In genomic region chr9:38144421-38144820, GRCh38 we compare ENCODE assay signal across 18 cellular contexts.
DNase-seq lines count a peak whose midpoint lies in the region; ATAC-seq and TF ChIP-seq lines count a peak whose summit lies in the region.
"Had no signal": no experiment of that assay in that cellular context is flagged by ENCODE, and none has a peak within 500 bp of the region (broad histone marks: within the 10 kb centered on the region; RNA-seq: fewer than 3 reads in every experiment).

No MANE protein-coding gene starts in this region.

- H3F3A ChIP-seq in SK-N-SH (replicated peaks; ENCODE audit: insufficient read depth): peaks cover 20% of the 10 kb centered on the region

- no peaks in the 10 kb centered on the region for H4K20me1 ChIP-seq in SK-N-SH (ENCODE audit: insufficient read depth)

- H3K4me3 ChIP-seq in SK-N-SH (ENCODE audit: low read depth in 2 of 2, low read length in 1 of 2) (no peak overlapping the region), epithelial cell of proximal tubule (ENCODE audit: low read depth, low read length) (no peak overlapping the region)
- H3K4me3 ChIP-seq: stomach, uterus had no signal

- POLR2A ChIA-PET in SK-N-SH (lab: Yijun Ruan, JAX): no interaction called here

- CTCF ChIA-PET in SK-N-SH (lab: Yijun Ruan, JAX): no interaction called here

- WGBS in SK-N-SH (ENCODE audit: low lambda C conversion rate): 43% methylated on average over 4 of the region's 4 CpGs

- peaks cover 15 to 20% of the 10 kb centered on the region in 2 experiments for H3K4me1 ChIP-seq in SK-N-SH (ENCODE audit: control insufficient read depth in 1 of 2, insufficient read depth in 2 of 2, low read depth in 1 of 2, low read length in 1 of 2)

- H3K4me2 ChIP-seq in SK-N-SH: no peak overlapping the region

- no peak for ATAC-seq in HG03378 (IDR thresholded peaks at IDR 0.05; ENCODE audit: unreplicated experiment)
- no peak for ATAC-seq in HG02840 (IDR thresholded peaks at IDR 0.05; ENCODE audit: low FRiP score, unreplicated experiment)
- ATAC-seq: WTC11 had no signal

- no peak for TF ChIP-seq RAD21 in SK-N-SH (IDR thresholded peaks at IDR 0.05; ENCODE audit: low read length)

- DNase-seq in H4 (ENCODE audit: low spot score) (peak; percentile 42), SK-N-SH (peak; percentile 34), epithelial cell of proximal tubule (ENCODE audit: low read depth) (peak; percentile 26), renal cortical epithelial cell (ENCODE audit: low read depth) (peak; percentile 59), HUDEP-2 (lab: John Stamatoyannopoulos, UW; ENCODE audit: unreplicated experiment in 76 of 76) (no peak), NCI-H187 treated with DMSO at 0.1 percent for 48 hours (lab: John Stamatoyannopoulos, UW) (no peak)
- DNase-seq: activated effector memory CD4-positive, alpha-beta T cell treated with anti-CD3 and anti-CD28 coated beads, Interleukin-2, amount 50 U/mL, for 16 hours; DMS 273 treated with DMSO at 0.1 percent for 48 hours; GOT3; KBM-7; NCI-H1436; occipital lobe; stimulated activated CD4-positive, alpha-beta T cell treated with anti-CD3 and anti-CD28 coated beads, Interleukin-12 subunit alpha, Interleukin-12 subunit beta, amount 100 ng/mL, for 4 hours; stomach; uterus had no signal

- no peak overlapping the region; a peak in 1 of 4 replicates for H3K27ac ChIP-seq in SK-N-SH (ENCODE audit: low read depth in 2 of 2, low read length in 1 of 2)
- H3K27ac ChIP-seq: stomach, uterus had no signal

- H3K9me3 ChIP-seq in SK-N-SH: no peaks in the 10 kb centered on the region
- H3K9me3 ChIP-seq: stomach, uterus had no signal

- H3K9me2 ChIP-seq in SK-N-SH: no peaks in the 10 kb centered on the region

- H3K9ac ChIP-seq in SK-N-SH: no peak overlapping the region

- no peaks in the 10 kb centered on the region; the same call in 1 of the 2 replicates for H3K27me3 ChIP-seq in SK-N-SH (ENCODE audit: insufficient read depth)
- H3K27me3 ChIP-seq: uterus had no signal

- H2AFZ ChIP-seq in SK-N-SH (ENCODE audit: low read depth): 0 out of 2 replicates have a peak overlapping the region, but pooled peaks have one; percentile 0

- no peak for TF ChIP-seq CTCF in SK-N-SH (IDR thresholded peaks at IDR 0.05)
- no peak for TF ChIP-seq CTCF in epithelial cell of proximal tubule (conservative IDR thresholded peaks at IDR 0.05; ENCODE audit: low read depth, low read length)

- no peaks in the 10 kb centered on the region for H3K36me3 ChIP-seq in SK-N-SH (replicated peaks in 1 of 2; ENCODE audit: control insufficient read depth in 1 of 2, insufficient read depth in 2 of 2, low read length in 1 of 2)
- H3K36me3 ChIP-seq: stomach, uterus had no signal

- TF ChIP-seq EP300 in SK-N-SH (IDR thresholded peaks at IDR 0.05; ENCODE audit: borderline replicate concordance in 1 of 2, low read depth in 1 of 2, low read length in 1 of 2): no peak

- H3K79me2 ChIP-seq in SK-N-SH (ENCODE audit: insufficient read depth): no peaks in the 10 kb centered on the region

TF ChIP-seq in SK-N-SH, 30 proteins besides CTCF, POLR2A, EP300 and RAD21 (continues in another document):
- peak; percentile 52; the same call in 1 of the 2 replicates for TF ChIP-seq FOSL2 (IDR thresholded peaks at IDR 0.05; ENCODE audit: borderline replicate concordance, low read depth)
- TF ChIP-seq CHD2 (IDR thresholded peaks at IDR 0.05; ENCODE audit: low read length, partially characterized antibody): no peak
- no peak for TF ChIP-seq USF2 (IDR thresholded peaks at IDR 0.05; ENCODE audit: borderline replicate concordance, low read depth, low read length)
- TF ChIP-seq FOXJ3 (CRISPR knock-in tag; IDR thresholded peaks at IDR 0.05): no peak
- no peak for TF ChIP-seq GATA2 (CRISPR knock-in tag; IDR thresholded peaks at IDR 0.05)
- TF ChIP-seq, protein P1, sequence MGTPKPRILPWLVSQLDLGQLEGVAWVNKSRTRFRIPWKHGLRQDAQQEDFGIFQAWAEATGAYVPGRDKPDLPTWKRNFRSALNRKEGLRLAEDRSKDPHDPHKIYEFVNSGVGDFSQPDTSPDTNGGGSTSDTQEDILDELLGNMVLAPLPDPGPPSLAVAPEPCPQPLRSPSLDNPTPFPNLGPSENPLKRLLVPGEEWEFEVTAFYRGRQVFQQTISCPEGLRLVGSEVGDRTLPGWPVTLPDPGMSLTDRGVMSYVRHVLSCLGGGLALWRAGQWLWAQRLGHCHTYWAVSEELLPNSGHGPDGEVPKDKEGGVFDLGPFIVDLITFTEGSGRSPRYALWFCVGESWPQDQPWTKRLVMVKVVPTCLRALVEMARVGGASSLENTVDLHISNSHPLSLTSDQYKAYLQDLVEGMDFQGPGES (IDR thresholded peaks at IDR 0.05; ENCODE audit: low read depth, low read length): no peak
- peak; percentile 38; the same call in 1 of the 2 replicates for TF ChIP-seq TEAD4 (IDR thresholded peaks at IDR 0.05; ENCODE audit: borderline replicate concordance, insufficient read depth)
- TF ChIP-seq EZH2phosphoT487 (IDR thresholded peaks at IDR 0.05; ENCODE audit: borderline replicate concordance, low read depth): no peak
- peak; percentile 60 for TF ChIP-seq TCF12 (IDR thresholded peaks at IDR 0.05)
- TF ChIP-seq RCOR1 (IDR thresholded peaks at IDR 0.05; ENCODE audit: low read length): no peak
- no peak for TF ChIP-seq MAX (IDR thresholded peaks at IDR 0.05; ENCODE audit: low read depth)
- TF ChIP-seq TAF1 (IDR thresholded peaks at IDR 0.05; ENCODE audit: borderline replicate concordance, low read depth, low read length): no peak
- TF ChIP-seq RXRA (IDR thresholded peaks at IDR 0.05; ENCODE audit: borderline replicate concordance, low read depth): peak; percentile 20; the same call in 1 of the 2 replicates
- TF ChIP-seq NFIC (IDR thresholded peaks at IDR 0.05; ENCODE audit: borderline replicate concordance): no peak
- TF ChIP-seq, protein P2, sequence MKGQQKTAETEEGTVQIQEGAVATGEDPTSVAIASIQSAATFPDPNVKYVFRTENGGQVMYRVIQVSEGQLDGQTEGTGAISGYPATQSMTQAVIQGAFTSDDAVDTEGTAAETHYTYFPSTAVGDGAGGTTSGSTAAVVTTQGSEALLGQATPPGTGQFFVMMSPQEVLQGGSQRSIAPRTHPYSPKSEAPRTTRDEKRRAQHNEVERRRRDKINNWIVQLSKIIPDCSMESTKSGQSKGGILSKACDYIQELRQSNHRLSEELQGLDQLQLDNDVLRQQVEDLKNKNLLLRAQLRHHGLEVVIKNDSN (IDR thresholded peaks at IDR 0.05; ENCODE audit: borderline replicate concordance, low read depth): no peak
- TF ChIP-seq SMC3 (IDR thresholded peaks at IDR 0.05; ENCODE audit: low read depth, low read length): no peak
- TF ChIP-seq GABPA (IDR thresholded peaks at IDR 0.05; ENCODE audit: low read depth): no peak
- TF ChIP-seq MEF2A (IDR thresholded peaks at IDR 0.05; ENCODE audit: borderline replicate concordance, low read depth): no peak
- TF ChIP-seq YY1 (IDR thresholded peaks at IDR 0.05; ENCODE audit: low read depth): no peak
- TF ChIP-seq RFX5 (IDR thresholded peaks at IDR 0.05; ENCODE audit: low read length): no peak
- no peak for TF ChIP-seq POLR2AphosphoS5 (IDR thresholded peaks at IDR 0.05; ENCODE audit: low read depth, low read length)
- TF ChIP-seq, protein P3, sequence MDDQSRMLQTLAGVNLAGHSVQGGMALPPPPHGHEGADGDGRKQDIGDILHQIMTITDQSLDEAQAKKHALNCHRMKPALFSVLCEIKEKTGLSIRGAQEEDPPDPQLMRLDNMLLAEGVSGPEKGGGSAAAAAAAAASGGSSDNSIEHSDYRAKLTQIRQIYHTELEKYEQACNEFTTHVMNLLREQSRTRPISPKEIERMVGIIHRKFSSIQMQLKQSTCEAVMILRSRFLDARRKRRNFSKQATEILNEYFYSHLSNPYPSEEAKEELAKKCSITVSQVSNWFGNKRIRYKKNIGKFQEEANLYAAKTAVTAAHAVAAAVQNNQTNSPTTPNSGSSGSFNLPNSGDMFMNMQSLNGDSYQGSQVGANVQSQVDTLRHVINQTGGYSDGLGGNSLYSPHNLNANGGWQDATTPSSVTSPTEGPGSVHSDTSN (IDR thresholded peaks at IDR 0.05): peak; percentile 73
- no peak for TF ChIP-seq SIN3A (IDR thresholded peaks at IDR 0.05; ENCODE audit: borderline replicate concordance, low read depth, low read length)
- no peak for TF ChIP-seq ELF1 (IDR thresholded peaks at IDR 0.05)

Comparison
In these comparisons a context has a peak if more than half of its experiments do, and no peak if none do; other contexts are left out.
1. DNase-seq: peak in H4 (single experiment), SK-N-SH (single experiment), epithelial cell of proximal tubule (single experiment) and renal cortical epithelial cell (single experiment); none in HUDEP-2 (0 of 76) and NCI-H187 treated with DMSO at 0.1 percent for 48 hours (single experiment).